In the genomic region with DNA sequence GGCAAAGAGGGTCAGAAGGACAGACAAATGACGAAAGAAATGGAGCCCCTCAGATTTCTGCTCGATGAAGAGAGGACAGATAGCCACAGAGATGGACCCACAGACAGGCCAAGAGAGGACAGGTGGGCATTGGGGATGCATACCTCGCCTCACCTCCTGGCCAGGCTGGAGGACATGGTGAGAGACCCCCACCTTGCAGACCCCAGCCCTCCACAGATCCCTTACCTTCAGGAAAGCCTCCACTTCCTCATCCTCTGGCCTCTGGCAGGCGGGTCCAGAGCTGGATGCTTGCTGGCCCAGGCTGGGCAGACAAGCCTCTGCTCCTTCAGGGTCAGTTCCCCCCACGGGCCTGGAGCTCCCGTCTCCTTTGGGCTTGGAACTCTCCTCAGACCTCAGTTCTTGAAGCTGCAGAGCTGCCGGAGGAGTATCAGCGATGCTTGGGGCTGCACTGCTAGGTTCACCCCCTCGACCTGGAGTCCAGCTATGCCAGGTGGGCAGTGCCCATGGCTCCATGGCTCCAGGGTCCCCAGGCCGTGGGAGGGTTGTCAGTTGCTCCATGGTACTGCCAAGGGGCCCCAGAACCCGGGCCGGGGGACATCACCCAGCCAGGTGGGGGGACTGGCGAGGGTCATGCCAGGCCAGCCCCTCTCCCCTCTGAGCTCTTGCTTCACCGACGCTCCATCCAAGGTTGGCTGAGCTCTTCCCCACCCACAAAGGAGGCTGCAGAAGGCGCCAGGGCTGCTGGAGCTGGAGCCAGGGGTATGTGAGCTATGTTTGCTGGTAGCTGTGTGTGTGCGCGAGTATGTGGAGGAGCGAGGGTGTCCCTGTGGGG, we compare ENCODE assay signal across 9 cellular contexts. TPM values are rescaled to one million over a fixed set of nuclear protein-coding genes. Genes with fewer than 3 reads are reported as not detected.
DNase-seq lines count a peak whose midpoint lies in the region; ATAC-seq, FAIRE-seq and TF ChIP-seq lines count a peak whose summit lies in the region.
"Had no signal": no experiment of that assay in that cellular context is flagged by ENCODE, and none has a peak within 500 bp of the region (broad histone marks: within the 10 kb centered on the region; RNA-seq: fewer than 3 reads in every experiment).

No MANE protein-coding gene starts in this region.

- TF ChIP-seq POLR2A in H1 (IDR thresholded peaks at IDR 0.05; ENCODE audit: control extremely low read depth in 1 of 2, low read depth in 2 of 2, low read length in 2 of 2) = no peak

- no peak for ATAC-seq in left cardiac atrium
- no peak for ATAC-seq in Right ventricle myocardium inferior
- ATAC-seq in HG03039 (IDR thresholded peaks at IDR 0.05; ENCODE audit: unreplicated experiment) = no peak

- peak overlapping the region; percentile 67 for H4K91ac ChIP-seq in H1 (replicated peaks; ENCODE audit: insufficient read length, low read length)

- H3K79me2 ChIP-seq in OCI-LY7 (ENCODE audit: insufficient read depth, low read depth, low read length) (peaks cover 15% of the 10 kb centered on the region), H1 (ENCODE audit: control insufficient read depth in 1 of 2, insufficient read depth in 2 of 2, low read length in 2 of 2) (no peaks in the 10 kb centered on the region)

- BruUV-seq in OCI-LY7 (replicated peaks; lab: Mats Ljungman, UMichigan) = no TSS peak

- H3K9ac ChIP-seq in H1 (replicated peaks in 1 of 4; ENCODE audit: extremely low read depth in 1 of 4, low read depth in 3 of 4, low read length in 3 of 4) = no peak overlapping the region

- no peak overlapping the region for H3K18ac ChIP-seq in H1 (ENCODE audit: extremely low read depth, low read length)

- 0 out of 2 replicates have a peak overlapping the region, but pooled peaks have one; percentile 32 for H2BK20ac ChIP-seq in H1 (ENCODE audit: low read length)

- H3K27me3 ChIP-seq in H1 (replicated peaks in 1 of 4; ENCODE audit: control insufficient read depth in 3 of 4, extremely low read depth in 1 of 4, insufficient read depth in 3 of 4, low read length in 3 of 4) (peaks cover 0 to 20% (median 12%) of the 10 kb centered on the region in 4 experiments; a peak in 5 of 7 replicates), thymus (ENCODE audit: control insufficient read depth, insufficient read depth) (no peaks in the 10 kb centered on the region)

- no peaks in the 10 kb centered on the region for H3K9me3 ChIP-seq in OCI-LY7 (ENCODE audit: low read length)
- no peaks in the 10 kb centered on the region for H3K9me3 ChIP-seq in H1 (ENCODE audit: insufficient read depth in 2 of 2, low read depth in 1 of 2, low read length in 1 of 2)
- H3K9me3 ChIP-seq in thymus (ENCODE audit: control insufficient read depth) = no peaks in the 10 kb centered on the region

- peak overlapping the region; percentile 90; the same call in 1 of the 2 replicates for H2BK12ac ChIP-seq in H1 (ENCODE audit: low read depth, low read length)

- TF ChIP-seq EP300 in H1 (IDR thresholded peaks at IDR 0.05; ENCODE audit: borderline replicate concordance in 1 of 2, low read depth in 2 of 2, low read length in 2 of 2) = no peak

- no peak overlapping the region for H4K5ac ChIP-seq in H1 (ENCODE audit: insufficient read length, low read depth, low read length)

- H3K4me1 ChIP-seq in OCI-LY7 (ENCODE audit: insufficient read depth, low read length, poor library complexity, severe bottlenecking) = peaks cover 41% of the 10 kb centered on the region
- peaks cover 0 to 39% (median 29%) of the 10 kb centered on the region in 4 experiments; a peak in 6 of 7 replicates for H3K4me1 ChIP-seq in H1 (replicated peaks in 1 of 4; ENCODE audit: control insufficient read depth in 3 of 4, insufficient read depth in 4 of 4, low read length in 3 of 4)
- H3K4me1 ChIP-seq in thymus (ENCODE audit: control insufficient read depth, insufficient read depth, low read length) = peaks cover 31% of the 10 kb centered on the region

- H3K79me1 ChIP-seq in H1 (ENCODE audit: low read depth, low read length) = no peaks in the 10 kb centered on the region

- H4K20me1 ChIP-seq in OCI-LY7 (ENCODE audit: insufficient read depth, low read length) = 0 out of 2 replicates have a peak, but pooled peaks cover 6% of the 10 kb centered on the region
- H4K20me1 ChIP-seq in H1 (replicated peaks in 1 of 2; ENCODE audit: control insufficient read depth in 1 of 2, insufficient read depth in 2 of 2, low read length in 2 of 2) = peaks cover 0 to 2% of the 10 kb centered on the region in 2 experiments

- peak overlapping the region; percentile 99 for H3K27ac ChIP-seq in OCI-LY7 (ENCODE audit: low read depth, low read length, poor library complexity, severe bottlenecking)
- H3K27ac ChIP-seq in H1 (ENCODE audit: low read depth, low read length) = no peak overlapping the region
- H3K27ac ChIP-seq in thymus (ENCODE audit: low read depth) = peak overlapping the region; percentile 83

- no peak overlapping the region for H3K23ac ChIP-seq in H1 (ENCODE audit: insufficient read length)

- H3K56ac ChIP-seq in H1 (replicated peaks; ENCODE audit: insufficient read length, low read depth, low read length) = no peak overlapping the region

- H2BK120ac ChIP-seq in H1 (replicated peaks; ENCODE audit: low read depth, low read length) = no peak overlapping the region

- H3K9me2 ChIP-seq in OCI-LY7 (ENCODE audit: insufficient read depth, low read length) = no peaks in the 10 kb centered on the region

- H3K36me3 ChIP-seq in OCI-LY7 (ENCODE audit: insufficient read depth, low read length) (peaks cover 28% of the 10 kb centered on the region), H1 (ENCODE audit: control insufficient read depth in 2 of 4, insufficient read depth in 4 of 4, low read length in 3 of 4) (no peaks in the 10 kb centered on the region), thymus (ENCODE audit: control insufficient read depth, insufficient read depth) (peaks cover 30% of the 10 kb centered on the region)

- 0 out of 2 replicates have a peak overlapping the region, but pooled peaks have one; percentile 78 for H2BK5ac ChIP-seq in H1 (ENCODE audit: low read depth, low read length)

- H4K8ac ChIP-seq in H1 (ENCODE audit: extremely low read depth, insufficient read depth, low read length) = peak overlapping the region; percentile 43; the same call in 1 of the 2 replicates

- CTCF ChIA-PET in OCI-LY7 (lab: Charles Lee; ENCODE audit: unreplicated experiment) = interaction anchor here (0.9 to 1.7 kb wide), 4 partner anchors 10 to 17 kb away, joined by 4 to 7 read pairs (median 6); no protein-coding TSS in a partner anchor
- CTCF ChIA-PET in H1 (lab: Charles Lee; ENCODE audit: partially characterized antibody) = interaction anchor here (0.5 to 21.9 kb wide), 10 partner anchors 8 to 215 kb away, joined by 3 to 384 read pairs (median 6); a partner anchor contains a TSS

- TF ChIP-seq CTCF in OCI-LY7 (conservative IDR thresholded peaks at IDR 0.05; ENCODE audit: low read length) (no peak), H1 (IDR thresholded peaks at IDR 0.05; ENCODE audit: control extremely low read depth in 1 of 3, insufficient read depth in 1 of 3, low read depth in 1 of 3, low read length in 3 of 3) (no peak)

- POLR2A ChIA-PET in OCI-LY7 (lab: Charles Lee) (interaction anchor here (0.8 to 1.8 kb wide), 5 partner anchors 10 to 17 kb away, joined by 3 to 23 read pairs (median 9); no protein-coding TSS in a partner anchor), H1 (lab: Charles Lee; ENCODE audit: partially characterized antibody) (interaction anchor here (1.2 to 7.9 kb wide), 7 partner anchors 10 to 26 kb away, joined by 3 to 66 read pairs (median 6); a partner anchor contains a TSS)

- H3K4me3 ChIP-seq in OCI-LY7 (ENCODE audit: low read depth, low read length, poor library complexity, severe bottlenecking) (no peak overlapping the region), H1 (ENCODE audit: extremely low read depth in 1 of 4, insufficient read depth in 2 of 4, low read depth in 3 of 4, low read length in 4 of 4) (no peak overlapping the region), thymus (ENCODE audit: low read length) (peak overlapping the region; percentile 84)

- H2AFZ ChIP-seq in OCI-LY7 (ENCODE audit: low read length) (no peak overlapping the region), H1 (ENCODE audit: low read length) (no peak overlapping the region)

- H3K23me2 ChIP-seq in H1 (ENCODE audit: low read depth, low read length) = peaks cover 12% of the 10 kb centered on the region

- H2BK15ac ChIP-seq in H1 (ENCODE audit: low read length) = peak overlapping the region; percentile 81; the same call in 1 of the 2 replicates

- no peak overlapping the region for H3K4ac ChIP-seq in H1 (replicated peaks; ENCODE audit: insufficient read length, low read depth, low read length)

- DNase-seq in left cardiac atrium (peak; percentile 16), Right ventricle myocardium inferior (ENCODE audit: missing footprints) (no peak), OCI-LY7 (ENCODE audit: low spot score) (peak; percentile 70), H1 (ENCODE audit: low read depth in 1 of 2, low spot score in 2 of 2) (no peak), iPS-NIHi7 (ENCODE audit: extremely low spot score) (no peak), NCI-H524 (lab: John Stamatoyannopoulos, UW) (no peak)

- H3K4me2 ChIP-seq in OCI-LY7 (ENCODE audit: low read length) (peak overlapping the region; percentile 92), H1 (ENCODE audit: insufficient read depth in 1 of 2, low read depth in 2 of 2, low read length in 2 of 2) (no peak overlapping the region)

- WGBS in H1 (ENCODE audit: extremely low coverage in 1 of 2, insufficient coverage in 1 of 2, insufficient read length in 1 of 2, insufficient replicate concordance in 2 of 2, low coverage in 1 of 2, low lambda C conversion rate in 2 of 2, missing lambda C conversion rate in 1 of 2), 2 experiments = 85% methylated on average over 12 of the region's 19 CpGs; no CpG with 5 or more reads in 1 of the 2 experiments
- WGBS in thymus = 48% methylated on average over 19 of the region's 19 CpGs

- TF ChIP-seq RAD21 in H1 (IDR thresholded peaks at IDR 0.05 in 1 of 2, conservative IDR thresholded peaks at IDR 0.05 in 1 of 2; ENCODE audit: low read depth in 2 of 2, low read length in 2 of 2) = no peak

- no peak overlapping the region for H3K14ac ChIP-seq in H1 (ENCODE audit: insufficient read length)

- intact Hi-C loops in left cardiac atrium (cut with DNase I) (no loop called here), Right ventricle myocardium inferior (cut with DNase I) (loop anchor here (10.0 kb wide), 1 partner anchor 87 kb away; a partner anchor contains a TSS), OCI-LY7 (cut with micrococcal nuclease; ENCODE audit: unreplicated experiment) (loop anchor here (1.0 to 2.0 kb wide), 2 partner anchors 17 to 89 kb away; a partner anchor contains a TSS)

- no peak overlapping the region for H2AK5ac ChIP-seq in H1 (ENCODE audit: low read depth, low read length)

- no peak for FAIRE-seq in H1 (lab: Jason Lieb, UNC)

RNA-seq across cellular contexts. Expression of a gene that starts 1.0 kb away (rescaled TPM):
- total RNA-seq in left cardiac atrium (1 to 10 TPM; 8.8 to 9.0 TPM), Right ventricle myocardium inferior (12.1 TPM), OCI-LY7 (2022) (50.6 and 54.4 TPM in 2 replicates)
- 24.0 TPM in 2 replicates for total RNA-seq in OCI-LY7 (2014; rRNA removed; shearing (Covaris generic))
- total RNA-seq in H1 (2021; fragmentation: NEBNext Ultra II Directional; extraction: Animal tissue kit (Norgen Biotek cat#: 25700)) = 9.2 and 9.8 TPM in 2 replicates
- polyA plus RNA-seq in H1 (2011; rRNA removed) (7.6 and 9.8 TPM in 2 replicates), thymus (45.2 TPM)
- 13.8 TPM for polyA plus RNA-seq in H1 (2011; cell fraction: cytosol; rRNA removed)
- 69.7 TPM for polyA plus RNA-seq in H1 (2011; cell fraction: nucleus; rRNA removed)
- 14.7 to 18.9 TPM (median 15.9 TPM) in 4 replicates for polyA plus RNA-seq in H1 (2012, experiment 1 of 2)
- 6.2 TPM for polyA plus RNA-seq in H1 (2012, experiment 2 of 2)
- polyA plus RNA-seq in H1 (2013, experiment 1 of 2) = 4.8 TPM
- 4.1 TPM for polyA plus RNA-seq in H1 (2013, experiment 2 of 2)
- polyA minus RNA-seq in H1 (2011; rRNA and poly(A)+ RNA removed) = 2.9 and 6.6 TPM in 2 replicates
- polyA minus RNA-seq in H1 (2011; cell fraction: cytosol; rRNA and poly(A)+ RNA removed) = 5.8 TPM
- polyA minus RNA-seq in H1 (2011; cell fraction: nucleus; rRNA and poly(A)+ RNA removed) = 8.9 TPM

RNA-seq across cellular contexts. Expression of a gene that starts 24.4 kb away (rescaled TPM):
- total RNA-seq in left cardiac atrium = 10 to 100 TPM; 49.4 to 60.6 TPM
- total RNA-seq in Right ventricle myocardium inferior = 58.2 TPM
- total RNA-seq in OCI-LY7 (2014; rRNA removed; shearing (Covaris generic)) = 41.1 and 56.5 TPM in 2 replicates
- 65.5 and 78.4 TPM in 2 replicates for total RNA-seq in OCI-LY7 (2022)
- 103 and 112 TPM in 2 replicates for total RNA-seq in H1 (2021; fragmentation: NEBNext Ultra II Directional; extraction: Animal tissue kit (Norgen Biotek cat#: 25700))
- polyA plus RNA-seq in H1 (2011; rRNA removed) = 115 and 143 TPM in 2 replicates
- 144 TPM for polyA plus RNA-seq in H1 (2011; cell fraction: cytosol; rRNA removed)
- 67.4 TPM for polyA plus RNA-seq in H1 (2011; cell fraction: nucleus; rRNA removed)
- 166 to 180 TPM (median 170 TPM) in 4 replicates for polyA plus RNA-seq in H1 (2012, experiment 1 of 2)
- 181 TPM for polyA plus RNA-seq in H1 (2012, experiment 2 of 2)
- 66.5 TPM for polyA plus RNA-seq in H1 (2013, experiment 1 of 2)
- polyA plus RNA-seq in H1 (2013, experiment 2 of 2) = 66.6 TPM
- 73.5 and 87.0 TPM in 2 replicates for polyA minus RNA-seq in H1 (2011; rRNA and poly(A)+ RNA removed)
- 50.8 TPM for polyA minus RNA-seq in H1 (2011; cell fraction: cytosol; rRNA and poly(A)+ RNA removed)
- polyA minus RNA-seq in H1 (2011; cell fraction: nucleus; rRNA and poly(A)+ RNA removed) = 33.5 TPM
- polyA plus RNA-seq in thymus = 103 TPM

RNA-seq across cellular contexts. Expression of a gene that starts 46.8 kb away (rescaled TPM):
- total RNA-seq in left cardiac atrium = under 1 TPM; 0.24 to 0.32 TPM
- 0.08 TPM for total RNA-seq in Right ventricle myocardium inferior
- total RNA-seq in OCI-LY7 (2014; rRNA removed; shearing (Covaris generic)) = not detected in 2 replicates
- not detected in 2 replicates for total RNA-seq in OCI-LY7 (2022)
- total RNA-seq in H1 (2021; fragmentation: NEBNext Ultra II Directional; extraction: Animal tissue kit (Norgen Biotek cat#: 25700)) = 0.74 TPM in 1 of 2 replicates, not detected in the other
- polyA plus RNA-seq in H1 (2011; rRNA removed) = 0.06 and 0.13 TPM in 2 replicates
- polyA plus RNA-seq in H1 (2011; cell fraction: cytosol; rRNA removed) = 0.08 TPM
- polyA plus RNA-seq in H1 (2011; cell fraction: nucleus; rRNA removed) = 0.61 TPM
- polyA plus RNA-seq in H1 (2012, experiment 1 of 2) = not detected in 4 replicates
- 0.04 TPM for polyA plus RNA-seq in H1 (2012, experiment 2 of 2)
- 0.04 TPM for polyA plus RNA-seq in H1 (2013, experiment 1 of 2)
- 0.09 TPM for polyA plus RNA-seq in H1 (2013, experiment 2 of 2)
- polyA minus RNA-seq in H1 (2011; rRNA and poly(A)+ RNA removed) = not detected in 2 replicates
- not detected for polyA minus RNA-seq in H1 (2011; cell fraction: cytosol; rRNA and poly(A)+ RNA removed)
- not detected for polyA minus RNA-seq in H1 (2011; cell fraction: nucleus; rRNA and poly(A)+ RNA removed)
- polyA plus RNA-seq in thymus = 5.6 TPM
- polyA plus RNA-seq: BJ had no signal

Comparison
In these comparisons a context has a peak if more than half of its experiments do, and no peak if none do; other contexts are left out.
1. DNase-seq: peak in left cardiac atrium (single experiment) and OCI-LY7 (single experiment); none in Right ventricle myocardium inferior (single experiment), H1 (0 of 2), iPS-NIHi7 (single experiment) and NCI-H524 (0 of 2).
2. intact Hi-C loops: an anchor here in Right ventricle myocardium inferior (10.0 kb wide) and OCI-LY7 (1.0 to 2.0 kb wide); none called in left cardiac atrium.